1 cellular context compared by ENCODE assay signal in genomic region chr11:66701432-66702240, GRCh38.
TF ChIP-seq lines count a peak whose summit lies in the region.

No MANE protein-coding gene starts in this region.

TF ChIP-seq in K562, 482 proteins besides CTCF, POLR2A, EP300 and RAD21 (continued from another document and continues in another):
- TF ChIP-seq CHD7 (IDR thresholded peaks at IDR 0.05; ENCODE audit: low read depth, low read length) (no peak), GATAD2B (IDR thresholded peaks at IDR 0.05; ENCODE audit: borderline replicate concordance) (peak; percentile 64; the same call in 1 of the 2 replicates), RBM14 (IDR thresholded peaks at IDR 0.05; ENCODE audit: borderline replicate concordance, insufficient read depth, low read depth, low read length) (no peak), MAX (CRISPR knock-in tag; IDR thresholded peaks at IDR 0.05) (no peak), ZNF277 (CRISPR knock-in tag; IDR thresholded peaks at IDR 0.05; ENCODE audit: borderline replicate concordance) (no peak), HDAC6 (IDR thresholded peaks at IDR 0.05; ENCODE audit: low read depth, low read length) (no peak), JUN (IDR thresholded peaks at IDR 0.05; ENCODE audit: borderline replicate concordance, low read depth, low read length) (0 out of 2 replicates have a peak, but pooled peaks have one; percentile 16), JUN (CRISPR knock-in tag; IDR thresholded peaks at IDR 0.05; ENCODE audit: borderline replicate concordance) (no peak), ZSCAN32 (CRISPR knock-in tag; IDR thresholded peaks at IDR 0.05) (no peak), ESRRB (CRISPR knock-in tag; IDR thresholded peaks at IDR 0.05; ENCODE audit: borderline replicate concordance) (no peak), ZNF518B (CRISPR knock-in tag; IDR thresholded peaks at IDR 0.05) (no peak), ZNF274 (IDR thresholded peaks at IDR 0.05; ENCODE audit: borderline replicate concordance, low read depth, low read length) (no peak), CREB1 (IDR thresholded peaks at IDR 0.05) (peak; percentile 49; the same call in 1 of the 2 replicates), CREB1 (CRISPR knock-in tag; IDR thresholded peaks at IDR 0.05) (no peak), THRAP3 (IDR thresholded peaks at IDR 0.05; ENCODE audit: borderline replicate concordance) (no peak), MAFF (IDR thresholded peaks at IDR 0.05; ENCODE audit: low read length) (no peak), PBX2 (CRISPR knock-in tag; IDR thresholded peaks at IDR 0.05; ENCODE audit: low read depth) (no peak), PBX2 (tag; conservative IDR thresholded peaks at IDR 0.05; ENCODE audit: low read depth) (peak; percentile 89), MEIS2 (IDR thresholded peaks at IDR 0.05; ENCODE audit: partially characterized antibody) (peak; percentile 95), GTF2E2 (tag; IDR thresholded peaks at IDR 0.05) (no peak), TARDBP (IDR thresholded peaks at IDR 0.05) (no peak), ZBED1 (IDR thresholded peaks at IDR 0.05) (no peak), ATF4 (CRISPR knock-in tag; IDR thresholded peaks at IDR 0.05) (peak; percentile 52; the same call in 1 of the 2 replicates), BRF2 (IDR thresholded peaks at IDR 0.05; ENCODE audit: borderline replicate concordance, insufficient read depth, insufficient read length) (no peak), HNRNPK (IDR thresholded peaks at IDR 0.05; ENCODE audit: low read depth, low read length, poor library complexity, severe bottlenecking) (no peak), MEF2D (tag; conservative IDR thresholded peaks at IDR 0.05; ENCODE audit: low read depth) (no peak), NFYB (IDR thresholded peaks at IDR 0.05; ENCODE audit: extremely low read depth, insufficient read length) (no peak), DACH1 (IDR thresholded peaks at IDR 0.05; ENCODE audit: partially characterized antibody) (peak; percentile 79), SMARCE1 (IDR thresholded peaks at IDR 0.05) (peak; percentile 93), CHD1 (IDR thresholded peaks at IDR 0.05; ENCODE audit: low read length) (no peak), BRD4 (IDR thresholded peaks at IDR 0.05) (no peak), CSDE1 (IDR thresholded peaks at IDR 0.05) (no peak), SMARCA4 (IDR thresholded peaks at IDR 0.05) (peak; percentile 95), SMAD1 (IDR thresholded peaks at IDR 0.05; ENCODE audit: low read depth, low read length, partially characterized antibody) (peak; percentile 97), ATF7 (IDR thresholded peaks at IDR 0.05) (peak; percentile 84), CTBP1 (IDR thresholded peaks at IDR 0.05; ENCODE audit: borderline replicate concordance) (peak; percentile 99), ZNF778 (CRISPR knock-in tag; IDR thresholded peaks at IDR 0.05) (no peak), MTF1 (CRISPR knock-in tag; IDR thresholded peaks at IDR 0.05; ENCODE audit: borderline replicate concordance) (no peak), ZFP91 (CRISPR knock-in tag; IDR thresholded peaks at IDR 0.05) (no peak), NFRKB (IDR thresholded peaks at IDR 0.05; ENCODE audit: low read depth) (no peak; the same call in 1 of the 2 replicates), SRSF7 (optimal IDR thresholded peaks at IDR 0.05; ENCODE audit: low read depth, low read length) (no peak)
